In genomic region chr4:16100833-16101232, GRCh38 we compare ENCODE assay signal across 21 cellular contexts. TPM values are rescaled to one million over a fixed set of nuclear protein-coding genes. Genes with fewer than 3 reads are reported as not detected.
"Had no signal": no experiment of that assay in that cellular context is flagged by ENCODE, and none has a peak within 500 bp of the region (broad histone marks: within the 10 kb centered on the region; RNA-seq: fewer than 3 reads in every experiment).

No MANE protein-coding gene starts in this region.

- H3K36me3 ChIP-seq: esophagus squamous epithelium, gastrocnemius medialis, heart left ventricle, left lung, lower lobe of right lung had no signal

- H3K4me1 ChIP-seq: esophagus squamous epithelium, gastrocnemius medialis, left lung, lower lobe of right lung had no signal

- DNase-seq: dermis blood vessel endothelial cell; dorsolateral prefrontal cortex; effector CD4-positive, alpha-beta T cell; effector memory CD4-positive, alpha-beta T cell; esophagus squamous epithelium; foreskin fibroblast; foreskin melanocyte; gastrocnemius medialis; heart left ventricle; hypothalamus; left cardiac atrium; left lung; left ventricle myocardium superior; lower lobe of right lung; mesenchymal stem cell; mucosa of descending colon; naive B cell had no signal

- ATAC-seq: gastrocnemius medialis, heart left ventricle, left cardiac atrium, left lung, left ventricle myocardium superior, lower lobe of right lung, mucosa of descending colon had no signal

- H3K27me3 ChIP-seq: gastrocnemius medialis, left lung had no signal

- H3K9me3 ChIP-seq: esophagus squamous epithelium, gastrocnemius medialis, heart left ventricle, left lung, lower lobe of right lung, mucosa of descending colon had no signal

- H3K4me3 ChIP-seq: coronary artery, dorsolateral prefrontal cortex, esophagus squamous epithelium, gastrocnemius medialis, heart left ventricle, hepatocyte, left lung, lower lobe of right lung, mucosa of descending colon had no signal

- H3K27ac ChIP-seq: coronary artery, dorsolateral prefrontal cortex, esophagus squamous epithelium, gastrocnemius medialis, heart left ventricle, hepatocyte, left lung, lower lobe of right lung had no signal

RNA-seq across cellular contexts. Expression of gene PROM1, which starts 17.0 kb away (rescaled TPM):
- total RNA-seq: lung microvascular endothelial cell, myocyte had no signal
